ENCODE assay signal across 1 cellular context in the genomic region with DNA sequence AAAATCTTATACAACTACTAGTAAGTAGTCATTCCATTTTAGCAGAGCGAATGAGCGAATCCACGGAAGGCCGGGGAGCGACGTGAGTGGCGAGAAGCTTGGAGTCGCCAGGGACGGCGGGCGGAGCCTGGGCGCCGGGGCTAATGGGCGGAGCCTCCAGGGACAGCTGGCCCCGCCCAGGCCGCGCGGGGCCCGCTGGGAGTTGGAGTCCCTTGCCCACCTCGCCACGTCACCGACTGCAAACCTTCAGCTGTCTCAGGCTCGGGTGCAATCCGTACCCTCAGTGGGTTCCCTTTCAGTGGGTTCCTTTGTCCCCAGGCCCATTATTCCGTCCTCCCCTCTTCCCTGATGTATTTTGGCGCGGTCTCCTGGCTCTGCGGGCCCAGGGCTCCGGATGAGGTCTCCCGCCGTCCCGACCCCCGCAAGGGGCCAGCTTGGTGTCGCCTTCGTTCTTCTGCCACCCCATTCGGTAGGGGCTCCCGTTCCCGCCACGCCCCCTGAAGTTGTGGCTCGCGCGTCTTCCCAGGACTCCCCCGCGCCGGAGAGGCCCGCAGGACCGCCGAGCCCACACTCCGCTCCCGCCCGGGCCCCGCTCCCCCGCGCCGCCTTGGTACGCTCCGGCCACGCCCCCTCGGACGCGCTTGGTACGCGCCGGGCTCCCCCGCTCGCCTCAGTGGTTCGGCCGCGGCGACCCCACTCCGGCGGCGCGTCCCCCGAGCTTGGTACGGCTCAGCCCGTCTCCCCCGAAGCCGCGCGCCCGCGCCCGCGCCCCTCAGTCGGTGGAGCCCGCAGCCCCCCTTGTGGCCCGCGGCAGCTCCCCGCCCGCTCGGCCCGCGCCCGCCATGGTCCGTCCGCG.
TF ChIP-seq lines count a peak whose summit lies in the region.

A gene (plus strand): TSS at position 673 of the 856 bp plus-strand sequence.

TF ChIP-seq in HepG2, 621 proteins besides CTCF, POLR2A, EP300 and RAD21 (continued from another document and continues in another):
- TF ChIP-seq, protein P1, sequence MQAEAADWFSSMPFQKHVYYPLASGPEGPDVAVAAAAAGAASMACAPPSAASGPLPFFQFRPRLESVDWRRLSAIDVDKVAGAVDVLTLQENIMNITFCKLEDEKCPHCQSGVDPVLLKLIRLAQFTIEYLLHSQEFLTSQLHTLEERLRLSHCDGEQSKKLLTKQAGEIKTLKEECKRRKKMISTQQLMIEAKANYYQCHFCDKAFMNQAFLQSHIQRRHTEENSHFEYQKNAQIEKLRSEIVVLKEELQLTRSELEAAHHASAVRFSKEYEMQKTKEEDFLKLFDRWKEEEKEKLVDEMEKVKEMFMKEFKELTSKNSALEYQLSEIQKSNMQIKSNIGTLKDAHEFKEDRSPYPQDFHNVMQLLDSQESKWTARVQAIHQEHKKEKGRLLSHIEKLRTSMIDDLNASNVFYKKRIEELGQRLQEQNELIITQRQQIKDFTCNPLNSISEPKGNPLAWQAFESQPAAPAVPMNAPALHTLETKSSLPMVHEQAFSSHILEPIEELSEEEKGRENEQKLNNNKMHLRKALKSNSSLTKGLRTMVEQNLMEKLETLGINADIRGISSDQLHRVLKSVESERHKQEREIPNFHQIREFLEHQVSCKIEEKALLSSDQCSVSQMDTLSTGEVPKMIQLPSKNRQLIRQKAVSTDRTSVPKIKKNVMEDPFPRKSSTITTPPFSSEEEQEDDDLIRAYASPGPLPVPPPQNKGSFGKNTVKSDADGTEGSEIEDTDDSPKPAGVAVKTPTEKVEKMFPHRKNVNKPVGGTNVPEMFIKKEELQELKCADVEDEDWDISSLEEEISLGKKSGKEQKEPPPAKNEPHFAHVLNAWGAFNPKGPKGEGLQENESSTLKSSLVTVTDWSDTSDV (CRISPR knock-in tag; IDR thresholded peaks at IDR 0.05) = no peak
- TF ChIP-seq MAF1 (CRISPR knock-in tag; IDR thresholded peaks at IDR 0.05; ENCODE audit: borderline replicate concordance) (no peak), ZSCAN22 (CRISPR knock-in tag; IDR thresholded peaks at IDR 0.05) (no peak), ZC3H13 (CRISPR knock-in tag; IDR thresholded peaks at IDR 0.05) (no peak), MTF2 (CRISPR knock-in tag; IDR thresholded peaks at IDR 0.05; ENCODE audit: borderline replicate concordance) (no peak), ASH2L (IDR thresholded peaks at IDR 0.05; ENCODE audit: insufficient read length, low read depth, low read length) (peak; percentile 64), ZFP62 (CRISPR knock-in tag; IDR thresholded peaks at IDR 0.05) (no peak), NFRKB (IDR thresholded peaks at IDR 0.05) (no peak), MED1 (CRISPR knock-in tag; IDR thresholded peaks at IDR 0.05) (peak; percentile 51), ZBTB8A (CRISPR knock-in tag; IDR thresholded peaks at IDR 0.05; ENCODE audit: borderline replicate concordance, low read depth) (no peak), ZNF343 (CRISPR knock-in tag; IDR thresholded peaks at IDR 0.05) (peak; percentile 31; the same call in 1 of the 2 replicates), YEATS4 (CRISPR knock-in tag; IDR thresholded peaks at IDR 0.05; ENCODE audit: borderline replicate concordance) (peak; percentile 96), AGO2 (optimal IDR thresholded peaks at IDR 0.05; ENCODE audit: low read depth, low read length) (peak; percentile 75), ZNF317 (CRISPR knock-in tag; IDR thresholded peaks at IDR 0.05) (0 out of 2 replicates have a peak, but pooled peaks have one; percentile 33), PITX1 (CRISPR knock-in tag; IDR thresholded peaks at IDR 0.05) (peak; percentile 57; the same call in 1 of the 2 replicates), THAP11 (CRISPR knock-in tag; IDR thresholded peaks at IDR 0.05) (peak; percentile 97), ZC3H4 (CRISPR knock-in tag; IDR thresholded peaks at IDR 0.05; ENCODE audit: borderline replicate concordance) (no peak)
- TF ChIP-seq, protein P2, sequence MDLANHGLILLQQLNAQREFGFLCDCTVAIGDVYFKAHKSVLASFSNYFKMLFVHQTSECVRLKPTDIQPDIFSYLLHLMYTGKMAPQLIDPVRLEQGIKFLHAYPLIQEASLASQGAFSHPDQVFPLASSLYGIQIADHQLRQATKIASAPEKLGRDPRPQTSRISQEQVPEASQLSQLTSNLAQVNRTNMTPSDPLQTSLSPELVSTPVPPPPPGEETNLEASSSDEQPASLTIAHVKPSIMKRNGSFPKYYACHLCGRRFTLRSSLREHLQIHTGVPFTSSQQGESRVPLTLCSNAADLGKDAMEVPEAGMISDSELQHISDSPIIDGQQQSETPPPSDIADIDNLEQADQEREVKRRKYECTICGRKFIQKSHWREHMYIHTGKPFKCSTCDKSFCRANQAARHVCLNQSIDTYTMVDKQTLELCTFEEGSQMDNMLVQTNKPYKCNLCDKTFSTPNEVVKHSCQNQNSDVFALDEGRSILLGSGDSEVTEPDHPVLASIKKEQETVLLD (CRISPR knock-in tag; IDR thresholded peaks at IDR 0.05; ENCODE audit: low read depth) = peak; percentile 45; the same call in 1 of the 2 replicates
- TF ChIP-seq, protein P3, sequence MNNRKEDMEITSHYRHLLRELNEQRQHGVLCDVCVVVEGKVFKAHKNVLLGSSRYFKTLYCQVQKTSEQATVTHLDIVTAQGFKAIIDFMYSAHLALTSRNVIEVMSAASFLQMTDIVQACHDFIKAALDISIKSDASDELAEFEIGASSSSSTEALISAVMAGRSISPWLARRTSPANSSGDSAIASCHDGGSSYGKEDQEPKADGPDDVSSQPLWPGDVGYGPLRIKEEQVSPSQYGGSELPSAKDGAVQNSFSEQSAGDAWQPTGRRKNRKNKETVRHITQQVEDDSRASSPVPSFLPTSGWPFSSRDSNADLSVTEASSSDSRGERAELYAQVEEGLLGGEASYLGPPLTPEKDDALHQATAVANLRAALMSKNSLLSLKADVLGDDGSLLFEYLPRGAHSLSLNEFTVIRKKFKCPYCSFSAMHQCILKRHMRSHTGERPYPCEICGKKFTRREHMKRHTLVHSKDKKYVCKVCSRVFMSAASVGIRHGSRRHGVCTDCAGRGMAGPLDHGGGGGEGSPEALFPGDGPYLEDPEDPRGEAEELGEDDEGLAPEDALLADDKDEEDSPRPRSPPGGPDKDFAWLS (CRISPR knock-in tag; IDR thresholded peaks at IDR 0.05; ENCODE audit: borderline replicate concordance) = no peak
- TF ChIP-seq, protein P4, sequence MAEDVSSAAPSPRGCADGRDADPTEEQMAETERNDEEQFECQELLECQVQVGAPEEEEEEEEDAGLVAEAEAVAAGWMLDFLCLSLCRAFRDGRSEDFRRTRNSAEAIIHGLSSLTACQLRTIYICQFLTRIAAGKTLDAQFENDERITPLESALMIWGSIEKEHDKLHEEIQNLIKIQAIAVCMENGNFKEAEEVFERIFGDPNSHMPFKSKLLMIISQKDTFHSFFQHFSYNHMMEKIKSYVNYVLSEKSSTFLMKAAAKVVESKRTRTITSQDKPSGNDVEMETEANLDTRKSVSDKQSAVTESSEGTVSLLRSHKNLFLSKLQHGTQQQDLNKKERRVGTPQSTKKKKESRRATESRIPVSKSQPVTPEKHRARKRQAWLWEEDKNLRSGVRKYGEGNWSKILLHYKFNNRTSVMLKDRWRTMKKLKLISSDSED (CRISPR knock-in tag; IDR thresholded peaks at IDR 0.05) = 0 out of 2 replicates have a peak, but pooled peaks have one; percentile 57
- TF ChIP-seq, protein P5, sequence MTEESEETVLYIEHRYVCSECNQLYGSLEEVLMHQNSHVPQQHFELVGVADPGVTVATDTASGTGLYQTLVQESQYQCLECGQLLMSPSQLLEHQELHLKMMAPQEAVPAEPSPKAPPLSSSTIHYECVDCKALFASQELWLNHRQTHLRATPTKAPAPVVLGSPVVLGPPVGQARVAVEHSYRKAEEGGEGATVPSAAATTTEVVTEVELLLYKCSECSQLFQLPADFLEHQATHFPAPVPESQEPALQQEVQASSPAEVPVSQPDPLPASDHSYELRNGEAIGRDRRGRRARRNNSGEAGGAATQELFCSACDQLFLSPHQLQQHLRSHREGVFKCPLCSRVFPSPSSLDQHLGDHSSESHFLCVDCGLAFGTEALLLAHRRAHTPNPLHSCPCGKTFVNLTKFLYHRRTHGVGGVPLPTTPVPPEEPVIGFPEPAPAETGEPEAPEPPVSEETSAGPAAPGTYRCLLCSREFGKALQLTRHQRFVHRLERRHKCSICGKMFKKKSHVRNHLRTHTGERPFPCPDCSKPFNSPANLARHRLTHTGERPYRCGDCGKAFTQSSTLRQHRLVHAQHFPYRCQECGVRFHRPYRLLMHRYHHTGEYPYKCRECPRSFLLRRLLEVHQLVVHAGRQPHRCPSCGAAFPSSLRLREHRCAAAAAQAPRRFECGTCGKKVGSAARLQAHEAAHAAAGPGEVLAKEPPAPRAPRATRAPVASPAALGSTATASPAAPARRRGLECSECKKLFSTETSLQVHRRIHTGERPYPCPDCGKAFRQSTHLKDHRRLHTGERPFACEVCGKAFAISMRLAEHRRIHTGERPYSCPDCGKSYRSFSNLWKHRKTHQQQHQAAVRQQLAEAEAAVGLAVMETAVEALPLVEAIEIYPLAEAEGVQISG (CRISPR knock-in tag; IDR thresholded peaks at IDR 0.05) = peak; percentile 83
- TF ChIP-seq, protein P6, sequence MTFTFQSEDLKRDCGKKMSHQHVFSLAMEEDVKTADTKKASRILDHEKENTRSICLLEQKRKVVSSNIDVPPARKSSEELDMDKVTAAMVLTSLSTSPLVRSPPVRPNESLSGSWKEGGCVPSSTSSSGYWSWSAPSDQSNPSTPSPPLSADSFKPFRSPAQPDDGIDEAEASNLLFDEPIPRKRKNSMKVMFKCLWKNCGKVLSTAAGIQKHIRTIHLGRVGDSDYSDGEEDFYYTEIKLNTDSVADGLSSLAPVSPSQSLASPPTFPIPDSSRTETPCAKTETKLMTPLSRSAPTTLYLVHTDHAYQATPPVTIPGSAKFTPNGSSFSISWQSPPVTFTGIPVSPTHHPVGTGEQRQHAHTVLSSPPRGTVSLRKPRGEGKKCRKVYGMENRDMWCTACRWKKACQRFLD (CRISPR knock-in tag; IDR thresholded peaks at IDR 0.05; ENCODE audit: borderline replicate concordance) = no peak
- TF ChIP-seq, protein P7, sequence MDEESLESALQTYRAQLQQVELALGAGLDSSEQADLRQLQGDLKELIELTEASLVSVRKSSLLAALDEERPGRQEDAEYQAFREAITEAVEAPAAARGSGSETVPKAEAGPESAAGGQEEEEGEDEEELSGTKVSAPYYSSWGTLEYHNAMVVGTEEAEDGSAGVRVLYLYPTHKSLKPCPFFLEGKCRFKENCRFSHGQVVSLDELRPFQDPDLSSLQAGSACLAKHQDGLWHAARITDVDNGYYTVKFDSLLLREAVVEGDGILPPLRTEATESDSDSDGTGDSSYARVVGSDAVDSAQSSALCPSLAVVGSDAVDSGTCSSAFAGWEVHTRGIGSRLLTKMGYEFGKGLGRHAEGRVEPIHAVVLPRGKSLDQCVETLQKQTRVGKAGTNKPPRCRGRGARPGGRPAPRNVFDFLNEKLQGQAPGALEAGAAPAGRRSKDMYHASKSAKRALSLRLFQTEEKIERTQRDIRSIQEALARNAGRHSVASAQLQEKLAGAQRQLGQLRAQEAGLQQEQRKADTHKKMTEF (CRISPR knock-in tag; IDR thresholded peaks at IDR 0.05) = peak; percentile 87
- TF ChIP-seq, protein P8, sequence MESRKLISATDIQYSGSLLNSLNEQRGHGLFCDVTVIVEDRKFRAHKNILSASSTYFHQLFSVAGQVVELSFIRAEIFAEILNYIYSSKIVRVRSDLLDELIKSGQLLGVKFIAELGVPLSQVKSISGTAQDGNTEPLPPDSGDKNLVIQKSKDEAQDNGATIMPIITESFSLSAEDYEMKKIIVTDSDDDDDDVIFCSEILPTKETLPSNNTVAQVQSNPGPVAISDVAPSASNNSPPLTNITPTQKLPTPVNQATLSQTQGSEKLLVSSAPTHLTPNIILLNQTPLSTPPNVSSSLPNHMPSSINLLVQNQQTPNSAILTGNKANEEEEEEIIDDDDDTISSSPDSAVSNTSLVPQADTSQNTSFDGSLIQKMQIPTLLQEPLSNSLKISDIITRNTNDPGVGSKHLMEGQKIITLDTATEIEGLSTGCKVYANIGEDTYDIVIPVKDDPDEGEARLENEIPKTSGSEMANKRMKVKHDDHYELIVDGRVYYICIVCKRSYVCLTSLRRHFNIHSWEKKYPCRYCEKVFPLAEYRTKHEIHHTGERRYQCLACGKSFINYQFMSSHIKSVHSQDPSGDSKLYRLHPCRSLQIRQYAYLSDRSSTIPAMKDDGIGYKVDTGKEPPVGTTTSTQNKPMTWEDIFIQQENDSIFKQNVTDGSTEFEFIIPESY (CRISPR knock-in tag; IDR thresholded peaks at IDR 0.05) = no peak
- TF ChIP-seq, protein P9, sequence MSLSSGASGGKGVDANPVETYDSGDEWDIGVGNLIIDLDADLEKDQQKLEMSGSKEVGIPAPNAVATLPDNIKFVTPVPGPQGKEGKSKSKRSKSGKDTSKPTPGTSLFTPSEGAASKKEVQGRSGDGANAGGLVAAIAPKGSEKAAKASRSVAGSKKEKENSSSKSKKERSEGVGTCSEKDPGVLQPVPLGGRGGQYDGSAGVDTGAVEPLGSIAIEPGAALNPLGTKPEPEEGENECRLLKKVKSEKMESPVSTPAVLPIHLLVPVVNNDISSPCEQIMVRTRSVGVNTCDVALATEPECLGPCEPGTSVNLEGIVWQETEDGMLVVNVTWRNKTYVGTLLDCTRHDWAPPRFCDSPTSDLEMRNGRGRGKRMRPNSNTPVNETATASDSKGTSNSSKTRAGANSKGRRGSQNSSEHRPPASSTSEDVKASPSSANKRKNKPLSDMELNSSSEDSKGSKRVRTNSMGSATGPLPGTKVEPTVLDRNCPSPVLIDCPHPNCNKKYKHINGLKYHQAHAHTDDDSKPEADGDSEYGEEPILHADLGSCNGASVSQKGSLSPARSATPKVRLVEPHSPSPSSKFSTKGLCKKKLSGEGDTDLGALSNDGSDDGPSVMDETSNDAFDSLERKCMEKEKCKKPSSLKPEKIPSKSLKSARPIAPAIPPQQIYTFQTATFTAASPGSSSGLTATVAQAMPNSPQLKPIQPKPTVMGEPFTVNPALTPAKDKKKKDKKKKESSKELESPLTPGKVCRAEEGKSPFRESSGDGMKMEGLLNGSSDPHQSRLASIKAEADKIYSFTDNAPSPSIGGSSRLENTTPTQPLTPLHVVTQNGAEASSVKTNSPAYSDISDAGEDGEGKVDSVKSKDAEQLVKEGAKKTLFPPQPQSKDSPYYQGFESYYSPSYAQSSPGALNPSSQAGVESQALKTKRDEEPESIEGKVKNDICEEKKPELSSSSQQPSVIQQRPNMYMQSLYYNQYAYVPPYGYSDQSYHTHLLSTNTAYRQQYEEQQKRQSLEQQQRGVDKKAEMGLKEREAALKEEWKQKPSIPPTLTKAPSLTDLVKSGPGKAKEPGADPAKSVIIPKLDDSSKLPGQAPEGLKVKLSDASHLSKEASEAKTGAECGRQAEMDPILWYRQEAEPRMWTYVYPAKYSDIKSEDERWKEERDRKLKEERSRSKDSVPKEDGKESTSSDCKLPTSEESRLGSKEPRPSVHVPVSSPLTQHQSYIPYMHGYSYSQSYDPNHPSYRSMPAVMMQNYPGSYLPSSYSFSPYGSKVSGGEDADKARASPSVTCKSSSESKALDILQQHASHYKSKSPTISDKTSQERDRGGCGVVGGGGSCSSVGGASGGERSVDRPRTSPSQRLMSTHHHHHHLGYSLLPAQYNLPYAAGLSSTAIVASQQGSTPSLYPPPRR (CRISPR knock-in tag; IDR thresholded peaks at IDR 0.05; ENCODE audit: borderline replicate concordance) = peak; percentile 21; the same call in 1 of the 2 replicates
- TF ChIP-seq, protein P10, sequence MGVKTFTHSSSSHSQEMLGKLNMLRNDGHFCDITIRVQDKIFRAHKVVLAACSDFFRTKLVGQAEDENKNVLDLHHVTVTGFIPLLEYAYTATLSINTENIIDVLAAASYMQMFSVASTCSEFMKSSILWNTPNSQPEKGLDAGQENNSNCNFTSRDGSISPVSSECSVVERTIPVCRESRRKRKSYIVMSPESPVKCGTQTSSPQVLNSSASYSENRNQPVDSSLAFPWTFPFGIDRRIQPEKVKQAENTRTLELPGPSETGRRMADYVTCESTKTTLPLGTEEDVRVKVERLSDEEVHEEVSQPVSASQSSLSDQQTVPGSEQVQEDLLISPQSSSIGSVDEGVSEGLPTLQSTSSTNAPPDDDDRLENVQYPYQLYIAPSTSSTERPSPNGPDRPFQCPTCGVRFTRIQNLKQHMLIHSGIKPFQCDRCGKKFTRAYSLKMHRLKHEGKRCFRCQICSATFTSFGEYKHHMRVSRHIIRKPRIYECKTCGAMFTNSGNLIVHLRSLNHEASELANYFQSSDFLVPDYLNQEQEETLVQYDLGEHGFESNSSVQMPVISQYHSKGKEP (CRISPR knock-in tag; IDR thresholded peaks at IDR 0.05) = no peak
